ENCODE assay signal across 29 cellular contexts in the genomic region with DNA sequence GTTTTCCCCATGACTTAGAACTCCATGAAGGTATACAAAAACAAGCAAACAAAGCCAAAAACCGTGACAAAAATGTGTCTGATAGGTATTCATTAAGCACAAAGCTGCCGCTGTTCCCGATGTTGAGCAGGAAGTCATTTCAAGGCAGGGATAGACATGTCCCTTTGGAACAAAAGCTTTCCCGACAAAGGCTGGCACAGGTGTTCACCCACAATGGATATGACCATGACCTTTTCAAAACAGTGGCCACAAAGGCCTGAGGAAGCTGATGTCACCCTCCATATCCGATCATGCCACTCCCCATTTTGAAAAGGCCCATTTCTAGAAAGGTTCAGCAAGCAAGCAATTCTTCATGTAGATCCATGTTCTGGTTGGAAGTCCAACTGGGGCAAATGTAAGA.
DNase-seq lines count a peak whose midpoint lies in the region; FAIRE-seq and TF ChIP-seq lines count a peak whose summit lies in the region.
"Had no signal": no experiment of that assay in that cellular context is flagged by ENCODE, and none has a peak within 500 bp of the region (broad histone marks: within the 10 kb centered on the region; RNA-seq: fewer than 3 reads in every experiment).

No MANE protein-coding gene starts in this region.

- no peak for FAIRE-seq in HTR-8/SVneo (lab: Jason Lieb, UNC)
- FAIRE-seq: D721Med, keratinocyte had no signal

- H3K27ac ChIP-seq in H9 (ENCODE audit: insufficient read length, low read depth, low read length) = no peak overlapping the region
- H3K27ac ChIP-seq: 22Rv1, dorsolateral prefrontal cortex, RWPE1, SK-N-MC, thoracic aorta, vagina had no signal

- H4K91ac ChIP-seq in H9 (ENCODE audit: insufficient read length, low read depth, low read length) = no peak overlapping the region

- no peak overlapping the region for H2BK120ac ChIP-seq in H9 (ENCODE audit: low read depth, low read length, poor library complexity, severe bottlenecking)

- H2BK5ac ChIP-seq in H9 (ENCODE audit: insufficient read length, low read length) = no peak overlapping the region

- H3T11ph ChIP-seq in H9 (ENCODE audit: low read length) = no peak overlapping the region

- H3K4me1 Mint-ChIP-seq in H9 = no peaks in the 10 kb centered on the region; a peak in 1 of 4 replicates

- H3K4me3 Mint-ChIP-seq in H9 = no peak overlapping the region
- H3K4me3 Mint-ChIP-seq: activated CD8-positive, alpha-beta T cell treated with anti-CD3 and anti-CD28 coated beads, Interleukin-2, amount 10 ng/mL, durations not matched to agents 7 days and 5 days; activated naive CD8-positive, alpha-beta T cell treated with anti-CD3 and anti-CD28 coated beads for 36 hours; mesothelial cell of epicardium; naive thymus-derived CD8-positive, alpha-beta T cell; stimulated activated naive CD8-positive, alpha-beta T cell treated with anti-CD3 and anti-CD28 coated beads, Interleukin-15, Interleukin-2, amounts not matched to agents 100 ng/mL and 50 ng/mL, for 24 hours had no signal

- no peaks in the 10 kb centered on the region for H3K4me1 ChIP-seq in H9 (ENCODE audit: insufficient read depth, low read length)
- H3K4me1 ChIP-seq: vagina had no signal

- H3K27ac Mint-ChIP-seq in H9 = peak overlapping the region in 1 of 3 experiments; percentile 58; a peak in 1 of 7 replicates
- H3K27ac Mint-ChIP-seq: activated CD8-positive, alpha-beta T cell treated with anti-CD3 and anti-CD28 coated beads, Interleukin-2, amount 10 ng/mL, durations not matched to agents 7 days and 5 days; activated naive CD8-positive, alpha-beta T cell treated with anti-CD3 and anti-CD28 coated beads for 36 hours; mesothelial cell of epicardium; stimulated activated naive CD8-positive, alpha-beta T cell treated with anti-CD3 and anti-CD28 coated beads, Interleukin-15, Interleukin-2, amounts not matched to agents 100 ng/mL and 50 ng/mL, for 24 hours had no signal

- no peak overlapping the region for H3K4ac ChIP-seq in H9 (ENCODE audit: low read depth, low read length)

- H3K27me3 Mint-ChIP-seq in H9 (ENCODE audit: low read depth) = no peaks in the 10 kb centered on the region
- H3K27me3 Mint-ChIP-seq: activated naive CD8-positive, alpha-beta T cell treated with anti-CD3 and anti-CD28 coated beads for 36 hours; naive thymus-derived CD8-positive, alpha-beta T cell; stimulated activated naive CD8-positive, alpha-beta T cell treated with anti-CD3 and anti-CD28 coated beads, Interleukin-15, Interleukin-2, amounts not matched to agents 100 ng/mL and 50 ng/mL, for 24 hours had no signal

- intact Hi-C loops in posterior vena cava (cut with DNase I) = no loop called here

- no peaks in the 10 kb centered on the region for H3K79me2 ChIP-seq in H9 (ENCODE audit: insufficient read depth, low read length)

- no peaks in the 10 kb centered on the region for H3K36me3 Mint-ChIP-seq in H9 (ENCODE audit: insufficient read depth in 1 of 3, low read depth in 3 of 3)
- H3K36me3 Mint-ChIP-seq: activated naive CD8-positive, alpha-beta T cell treated with anti-CD3 and anti-CD28 coated beads for 36 hours; mesothelial cell of epicardium; naive thymus-derived CD8-positive, alpha-beta T cell had no signal

- H2AK5ac ChIP-seq in H9 (ENCODE audit: insufficient read length, low read length) = no peak overlapping the region

- H3K9me3 Mint-ChIP-seq in H9 = no peaks in the 10 kb centered on the region
- H3K9me3 Mint-ChIP-seq: mesothelial cell of epicardium; stimulated activated naive CD8-positive, alpha-beta T cell treated with anti-CD3 and anti-CD28 coated beads, Interleukin-15, Interleukin-2, amounts not matched to agents 100 ng/mL and 50 ng/mL, for 24 hours had no signal

- 0 out of 2 replicates have a peak overlapping the region, but pooled peaks have one; percentile 48 for H2BK15ac ChIP-seq in H9 (ENCODE audit: low read depth, low read length)

- H3K27me3 ChIP-seq in H9 (ENCODE audit: insufficient read depth, low read length) = no peaks in the 10 kb centered on the region
- H3K27me3 ChIP-seq: dorsolateral prefrontal cortex, vagina had no signal

- no peaks in the 10 kb centered on the region for H4K20me1 ChIP-seq in H9 (ENCODE audit: control insufficient read depth, insufficient read depth, insufficient read length)

- H4K5ac ChIP-seq in H9 (ENCODE audit: insufficient read length, low read depth, low read length) = no peak overlapping the region

- no peak overlapping the region for H2AFZ ChIP-seq in H9 (ENCODE audit: low read length)

- no peak overlapping the region for H3K9ac ChIP-seq in H9 (ENCODE audit: extremely low read depth, insufficient read length, low read length)

- H3K4me2 ChIP-seq in H9 (ENCODE audit: insufficient read depth, insufficient read length, low read length) = no peak overlapping the region

- H2BK12ac ChIP-seq in H9 (ENCODE audit: insufficient read length, low read depth, low read length) = no peak overlapping the region

- no peak for TF ChIP-seq CTCF in H9 (conservative IDR thresholded peaks at IDR 0.05)

- H3K9me3 ChIP-seq in H9 (ENCODE audit: control insufficient read depth, low read depth, low read length) = no peaks in the 10 kb centered on the region
- H3K9me3 ChIP-seq: thoracic aorta, vagina had no signal

- H2BK20ac ChIP-seq in H9 (ENCODE audit: low read depth, low read length, poor library complexity, severe bottlenecking) = no peak overlapping the region

- no peaks in the 10 kb centered on the region for H3K79me1 ChIP-seq in H9 (ENCODE audit: insufficient read depth, low read depth, low read length, poor library complexity, severe bottlenecking)

- H3K23me2 ChIP-seq in H9 (ENCODE audit: insufficient read length, low read depth, low read length, poor library complexity, severe bottlenecking) = no peaks in the 10 kb centered on the region

- DNase-seq in NCI-H1417 (lab: John Stamatoyannopoulos, UW) (peak in 2 of 3 experiments; percentile 56 to 81), NCI-H1417 treated with DMSO at 0.1 percent for 48 hours (lab: John Stamatoyannopoulos, UW) (no peak), H9 (no peak), NCI-H774 (lab: John Stamatoyannopoulos, UW) (peak; percentile 78), myocyte (ENCODE audit: low read depth) (peak; percentile 44), HTR-8/SVneo (ENCODE audit: insufficient read length, low spot score) (no peak), posterior vena cava (ENCODE audit: low spot score) (no peak)
- no peak for DNase-seq in activated CD4-positive, alpha-beta T cell treated with anti-CD3 and anti-CD28 coated beads, Interleukin-2, amount 50 U/mL, for 1 hour
- DNase-seq: activated CD4-positive, CD25-positive, alpha-beta regulatory T cell treated with anti-CD3 and anti-CD28 coated beads, Interleukin-2, amount 50 U/mL, for 72 hours; activated CD8-positive, alpha-beta T cell treated with anti-CD3 and anti-CD28 coated beads, Interleukin-2, amount 10 ng/mL, durations not matched to agents 7 days and 5 days; activated naive CD8-positive, alpha-beta T cell treated with anti-CD3 and anti-CD28 coated beads for 36 hours; activated T-cell treated with anti-CD3 and anti-CD28 coated beads for 4 hours; aorta; central memory CD4-positive, alpha-beta T cell; dorsolateral prefrontal cortex; MV-4-11; naive thymus-derived CD8-positive, alpha-beta T cell; NCI-H1694 treated with DMSO at 0.1 percent for 48 hours; NCI-H524 treated with DMSO at 0.1 percent for 48 hours; T-helper 2 cell had no signal

- no peak overlapping the region for H3K14ac ChIP-seq in H9 (ENCODE audit: insufficient read depth, low read length)

- no peak overlapping the region for H3K18ac ChIP-seq in H9 (ENCODE audit: insufficient read length, low read depth, low read length)

- no peak overlapping the region for H3K56ac ChIP-seq in H9 (ENCODE audit: insufficient read length, low read depth, low read length)

- WGBS in H9 (ENCODE audit: extremely low coverage, insufficient read length, low lambda C conversion rate) = no CpG with 5 or more reads among the region's 5 CpGs

- H3K23ac ChIP-seq in H9 (ENCODE audit: insufficient read length, low read depth, low read length) = no peak overlapping the region

- H4K8ac ChIP-seq in H9 (replicated peaks; ENCODE audit: insufficient read length, low read depth, low read length) = no peak overlapping the region

Comparison
In these comparisons a context has a peak if more than half of its experiments do, and no peak if none do; other contexts are left out.
1. DNase-seq: peak in NCI-H1417 (2 of 3), NCI-H774 (single experiment) and myocyte (single experiment); none in NCI-H1417 treated with DMSO at 0.1 percent for 48 hours (single experiment), H9 (single experiment), HTR-8/SVneo (single experiment), posterior vena cava (single experiment) and activated CD4-positive, alpha-beta T cell treated with anti-CD3 and anti-CD28 coated beads, Interleukin-2, amount 50 U/mL, for 1 hour (single experiment).